In the genomic region with DNA sequence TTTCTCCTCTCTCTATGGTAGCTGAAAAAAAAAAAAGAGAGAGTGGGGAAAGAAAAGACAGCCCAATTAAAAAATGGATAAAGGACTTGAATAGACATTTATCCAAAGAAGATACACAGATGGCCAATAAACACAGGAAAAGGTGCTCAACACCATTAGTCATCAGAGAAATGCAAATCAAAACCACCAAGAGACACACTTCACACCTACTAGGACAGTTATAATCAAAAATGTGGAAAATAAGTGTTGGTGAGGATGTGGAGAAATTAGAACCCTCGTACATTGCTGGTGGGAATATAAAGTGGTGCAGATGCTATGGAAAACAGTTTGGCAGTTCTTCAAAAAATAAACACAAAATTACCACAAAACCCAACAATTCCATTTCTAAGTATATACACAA, we compare ENCODE assay signal across 29 cellular contexts.
DNase-seq lines count a peak whose midpoint lies in the region; ATAC-seq and TF ChIP-seq lines count a peak whose summit lies in the region.
"Had no signal": no experiment of that assay in that cellular context is flagged by ENCODE, and none has a peak within 500 bp of the region (broad histone marks: within the 10 kb centered on the region; RNA-seq: fewer than 3 reads in every experiment).

No MANE protein-coding gene starts in this region.

- no peak overlapping the region for H3K4me3 ChIP-seq in BLaER1 treated with 17β-estradiol and CSF1 and Interleukin-3, amounts not matched to agents 10 nM and 100 nM
- H3K4me3 ChIP-seq in OCI-LY7 (ENCODE audit: low read depth, low read length, poor library complexity, severe bottlenecking) (no peak overlapping the region), ovary (no peak overlapping the region)
- H3K4me3 ChIP-seq: ascending aorta, esophagus muscularis mucosa, psoas muscle, transverse colon had no signal

- no peaks in the 10 kb centered on the region for H3K9me2 ChIP-seq in OCI-LY7 (ENCODE audit: insufficient read depth, low read length)

- 67 to 76% (median 73%) methylated on average over 1 of the region's 1 CpG for WGBS in ovary, 3 donors

- H3K9me3 ChIP-seq in BLaER1 treated with 17β-estradiol and CSF1 and Interleukin-3, amounts not matched to agents 10 nM and 100 nM (replicated peaks in 1 of 11): no peaks in the 10 kb centered on the region; a peak in 1 of 22 replicates
- H3K9me3 ChIP-seq in OCI-LY7 (ENCODE audit: low read length) (peaks cover 21% of the 10 kb centered on the region), ovary (no peaks in the 10 kb centered on the region)
- H3K9me3 ChIP-seq: ascending aorta, esophagus muscularis mucosa, neutrophil, psoas muscle, transverse colon had no signal

- POLR2A ChIA-PET in OCI-LY7 (lab: Charles Lee): interaction anchor here (0.6 to 0.9 kb wide), 3 partner anchors 10 to 618 kb away, joined by 4 to 6 read pairs (median 4); no protein-coding TSS in a partner anchor

- peaks cover 6 to 45% (median 32%) of the 10 kb centered on the region in 10 experiments; a peak in 19 of 20 replicates for H3K4me1 ChIP-seq in BLaER1 treated with 17β-estradiol and CSF1 and Interleukin-3, amounts not matched to agents 10 nM and 100 nM
- H3K4me1 ChIP-seq in OCI-LY7 (ENCODE audit: insufficient read depth, low read length, poor library complexity, severe bottlenecking) (peaks cover 98% of the 10 kb centered on the region), ovary (ENCODE audit: insufficient read depth) (no peaks in the 10 kb centered on the region)
- H3K4me1 ChIP-seq: ascending aorta, esophagus muscularis mucosa, psoas muscle, transverse colon had no signal

- BruUV-seq in OCI-LY7 (replicated peaks; lab: Mats Ljungman, UMichigan): no TSS peak

- no peaks in the 10 kb centered on the region for H3K36me3 ChIP-seq in BLaER1 treated with 17β-estradiol and CSF1 and Interleukin-3, amounts not matched to agents 10 nM and 100 nM
- H3K36me3 ChIP-seq in OCI-LY7 (ENCODE audit: insufficient read depth, low read length) (peaks cover 14% of the 10 kb centered on the region), ovary (no peaks in the 10 kb centered on the region)
- H3K36me3 ChIP-seq: ascending aorta, esophagus muscularis mucosa, neutrophil, transverse colon had no signal

- ATAC-seq in GM18909 (IDR thresholded peaks at IDR 0.05; ENCODE audit: poor library complexity, unreplicated experiment): peak; percentile 19
- ATAC-seq in GM21786 (IDR thresholded peaks at IDR 0.05; ENCODE audit: unreplicated experiment): peak; percentile 12
- ATAC-seq: activated T-helper 17 cell treated with anti-CD3 and anti-CD28 coated beads, Interleukin-2, amount 50 U/mL, for 72 hours; psoas muscle; WTC11 had no signal

- peak overlapping the region in 6 of 11 experiments; percentile 1 to 52 (median 42); a peak in 8 of 22 replicates for H3K4me2 ChIP-seq in BLaER1 treated with 17β-estradiol and CSF1 and Interleukin-3, amounts not matched to agents 10 nM and 100 nM
- H3K4me2 ChIP-seq in OCI-LY7 (ENCODE audit: low read length): peak overlapping the region; percentile 53

- H4K20me1 ChIP-seq in BLaER1 treated with 17β-estradiol and CSF1 and Interleukin-3, amounts not matched to agents 10 nM and 100 nM: no peaks in the 10 kb centered on the region
- no peaks in the 10 kb centered on the region for H4K20me1 ChIP-seq in OCI-LY7 (ENCODE audit: insufficient read depth, low read length)

- H3K79me2 ChIP-seq in OCI-LY7 (ENCODE audit: insufficient read depth, low read depth, low read length): no peaks in the 10 kb centered on the region

- no peaks in the 10 kb centered on the region for H3K27me3 ChIP-seq in BLaER1 treated with 17β-estradiol and CSF1 and Interleukin-3, amounts not matched to agents 10 nM and 100 nM
- H3K27me3 ChIP-seq in ovary: no peaks in the 10 kb centered on the region
- H3K27me3 ChIP-seq: ascending aorta, esophagus muscularis mucosa, neutrophil, transverse colon had no signal

- H2AFZ ChIP-seq in OCI-LY7 (ENCODE audit: low read length): peak overlapping the region; percentile 87; the same call in 1 of the 2 replicates

- no peak overlapping the region for H3K27ac ChIP-seq in BLaER1 treated with 17β-estradiol and CSF1 and Interleukin-3, amounts not matched to agents 10 nM and 100 nM
- H3K27ac ChIP-seq in OCI-LY7 (ENCODE audit: low read depth, low read length, poor library complexity, severe bottlenecking): peak overlapping the region; percentile 97
- no peak overlapping the region for H3K27ac ChIP-seq in ovary
- H3K27ac ChIP-seq: ascending aorta, esophagus muscularis mucosa, neutrophil, psoas muscle, transverse colon had no signal

- no peak for TF ChIP-seq EP300 in ovary (IDR thresholded peaks at IDR 0.05)

- intact Hi-C loops in OCI-LY7 (cut with micrococcal nuclease; ENCODE audit: unreplicated experiment): loop anchor here (5.0 kb wide), 1 partner anchor 1432 kb away; no protein-coding TSS in a partner anchor
- intact Hi-C loops in ovary (cut with DNase I): no loop called here

- TF ChIP-seq CTCF in OCI-LY7 (conservative IDR thresholded peaks at IDR 0.05; ENCODE audit: low read length) (no peak), ovary (IDR thresholded peaks at IDR 0.05) (no peak)

- CTCF ChIA-PET in OCI-LY7 (lab: Charles Lee; ENCODE audit: unreplicated experiment): no interaction called here

- DNase-seq in OCI-LY7 (ENCODE audit: low spot score) (peak; percentile 63), NCI-H1417 (lab: John Stamatoyannopoulos, UW) (no peak), ovary (no peak), NCI-H526 (lab: John Stamatoyannopoulos, UW) (no peak), HK-2 (ENCODE audit: unreplicated experiment) (no peak)
- DNase-seq: activated CD4-positive, alpha-beta T cell treated with anti-CD3 and anti-CD28 coated beads, Interleukin-2, amount 50 U/mL, for 4 hours; activated CD8-positive, alpha-beta memory T cell treated with anti-CD3 and anti-CD28 coated beads, Interleukin-2, amount 50 U/mL, for 4 hours; CD8-positive, alpha-beta memory T cell; DMS153; endodermal cell; HFFc6; hippocampal formation; immature natural killer cell; mesenchymal stem cell; NCI-H1048; NCI-H187 treated with DMSO at 0.1 percent for 48 hours; NCI-H2227 treated with DMSO at 0.1 percent for 48 hours; NCI-H748 treated with DMSO at 0.1 percent for 48 hours; psoas muscle; T1000; transverse colon had no signal

- TF ChIP-seq POLR2A in ovary (IDR thresholded peaks at IDR 0.05): no peak

- H3K9ac ChIP-seq in BLaER1 treated with 17β-estradiol and CSF1 and Interleukin-3, amounts not matched to agents 10 nM and 100 nM: no peak overlapping the region
